ENCODE assay signal across 8 cellular contexts in genomic region chr19:3359850-3360493, GRCh38. TPM values are rescaled to one million over a fixed set of nuclear protein-coding genes. Genes with fewer than 3 reads are reported as not detected.
DNase-seq lines count a peak whose midpoint lies in the region; ATAC-seq and TF ChIP-seq lines count a peak whose summit lies in the region.

No MANE protein-coding gene starts in this region.

- 1% methylated on average over 101 of the region's 101 CpGs; no CpG with 5 or more reads in 1 of the 2 experiments for WGBS in endodermal cell (ENCODE audit: insufficient coverage in 1 of 2, insufficient read length in 1 of 2), 2 experiments

- peaks cover 89% of the 10 kb centered on the region for H3K27me3 ChIP-seq in H7 (ENCODE audit: control insufficient read depth, insufficient read depth, low read length)
- H3K27me3 ChIP-seq in endodermal cell (ENCODE audit: control insufficient read depth, insufficient read depth, low read length, poor library complexity, severe bottlenecking) = peaks cover 90% of the 10 kb centered on the region

- peaks cover 6% of the 10 kb centered on the region in 2 donors for H3K36me3 Mint-ChIP-seq in CD14-positive monocyte
- H3K36me3 Mint-ChIP-seq in endodermal cell (ENCODE audit: low read depth) = no peaks in the 10 kb centered on the region
- H3K36me3 Mint-ChIP-seq in nephron (ENCODE audit: low read depth) = no peaks in the 10 kb centered on the region

- peak overlapping the region; percentile 92 to 95 for H3K4me3 Mint-ChIP-seq in CD14-positive monocyte
- peak overlapping the region; percentile 57 for H3K4me3 Mint-ChIP-seq in endodermal cell
- peak overlapping the region; percentile 85 to 88 (median 88) for H3K4me3 Mint-ChIP-seq in nephron

- H3K27ac ChIP-seq in VCaP (peak overlapping the region; percentile 94), endodermal cell (ENCODE audit: low read depth, low read length) (no peak overlapping the region)

- H3K36me3 ChIP-seq in H7 (replicated peaks; ENCODE audit: control insufficient read depth, insufficient read depth, low read length) (no peaks in the 10 kb centered on the region), endodermal cell (ENCODE audit: control insufficient read depth, insufficient read depth, low read length) (no peaks in the 10 kb centered on the region)

- peaks cover 18 to 23% (median 18%) of the 10 kb centered on the region in 3 donors for H3K27me3 Mint-ChIP-seq in CD14-positive monocyte (ENCODE audit: low read depth in 3 of 3)
- peaks cover 87% of the 10 kb centered on the region for H3K27me3 Mint-ChIP-seq in endodermal cell (ENCODE audit: insufficient read depth)
- H3K27me3 Mint-ChIP-seq in nephron (ENCODE audit: low read depth) = peaks cover 56% of the 10 kb centered on the region

- ATAC-seq in HG03159 (IDR thresholded peaks at IDR 0.05; ENCODE audit: unreplicated experiment) = no peak

- H3K4me3 ChIP-seq in H7 (ENCODE audit: insufficient read depth, low read depth, low read length) (peak overlapping the region; percentile 36), endodermal cell (ENCODE audit: low read length) (no peak overlapping the region)

- H3K9ac ChIP-seq in endodermal cell (ENCODE audit: extremely low read depth, low read length, poor library complexity, severe bottlenecking) = no peak overlapping the region

- H3K9me3 ChIP-seq in endodermal cell (ENCODE audit: control insufficient read depth, low read length) = no peaks in the 10 kb centered on the region

- H3K9me3 Mint-ChIP-seq in CD14-positive monocyte (peaks cover 0 to 12% (median 2%) of the 10 kb centered on the region in 7 donors), endodermal cell (peaks cover under 1% of the 10 kb centered on the region), nephron (peaks cover 7% of the 10 kb centered on the region)

- intact Hi-C loops in CD14-positive monocyte (cut with micrococcal nuclease) = no loop called here

- H3K27ac Mint-ChIP-seq in CD14-positive monocyte = peak overlapping the region in 5 of 7 donors; percentile 80 to 93 (median 84)
- no peak overlapping the region for H3K27ac Mint-ChIP-seq in endodermal cell
- H3K27ac Mint-ChIP-seq in nephron = no peak overlapping the region

- DNase-seq in CD14-positive monocyte (ENCODE audit: low spot score) (no peak), H7 (peak; percentile 90), endodermal cell (peak; percentile 63), cerebellar cortex (ENCODE audit: low spot score) (no peak), superior temporal gyrus (ENCODE audit: extremely low spot score) (no peak)

- H3K4me1 Mint-ChIP-seq in CD14-positive monocyte = peaks cover 31% of the 10 kb centered on the region
- peaks cover 8% of the 10 kb centered on the region for H3K4me1 Mint-ChIP-seq in endodermal cell
- H3K4me1 Mint-ChIP-seq in nephron = peaks cover 29% of the 10 kb centered on the region

- TF ChIP-seq CTCF in CD14-positive monocyte (IDR thresholded peaks at IDR 0.05) (no peak), VCaP (conservative IDR thresholded peaks at IDR 0.05) (no peak), endodermal cell (conservative IDR thresholded peaks at IDR 0.05) (no peak), nephron (IDR thresholded peaks at IDR 0.05; ENCODE audit: unreplicated experiment in 3 of 3) (no peak)

- H3K4me1 ChIP-seq in endodermal cell (ENCODE audit: control insufficient read depth, insufficient read depth, low read length) = no peaks in the 10 kb centered on the region

RNA-seq across cellular contexts. Expression of gene NFIC, which starts 6.4 kb away (rescaled TPM):
- 10 to 100 TPM in 1 of 2 donors, 1 to 10 TPM in 1; 7.0 to 11.5 TPM for polyA plus RNA-seq in CD14-positive monocyte
- total RNA-seq in H7 (2014; rRNA removed; shearing (Covaris generic)) = 1.7 and 2.2 TPM in 2 replicates
- total RNA-seq in endodermal cell = 1 to 10 TPM; 5.2 to 6.6 TPM
- 4.0 TPM for polyA plus RNA-seq in endodermal cell (2013, experiment 1 of 2)
- 3.7 TPM for polyA plus RNA-seq in endodermal cell (2013, experiment 2 of 2)

Comparison
In these comparisons a context has a peak if more than half of its experiments do, and no peak if none do; other contexts are left out.
1. DNase-seq: peak in H7 (single experiment) and endodermal cell (single experiment); none in CD14-positive monocyte (single experiment), cerebellar cortex (single experiment) and superior temporal gyrus (single experiment).
2. H3K27ac Mint-ChIP-seq: peak in CD14-positive monocyte (5 of 7); none in endodermal cell (single experiment) and nephron (0 of 3).
3. Peak in every context shown above with its lines, with median percentiles within 50 percentile points of each other: H3K4me3 Mint-ChIP-seq.